Comparison of ENCODE assay signal across 19 cellular contexts in the genomic region with DNA sequence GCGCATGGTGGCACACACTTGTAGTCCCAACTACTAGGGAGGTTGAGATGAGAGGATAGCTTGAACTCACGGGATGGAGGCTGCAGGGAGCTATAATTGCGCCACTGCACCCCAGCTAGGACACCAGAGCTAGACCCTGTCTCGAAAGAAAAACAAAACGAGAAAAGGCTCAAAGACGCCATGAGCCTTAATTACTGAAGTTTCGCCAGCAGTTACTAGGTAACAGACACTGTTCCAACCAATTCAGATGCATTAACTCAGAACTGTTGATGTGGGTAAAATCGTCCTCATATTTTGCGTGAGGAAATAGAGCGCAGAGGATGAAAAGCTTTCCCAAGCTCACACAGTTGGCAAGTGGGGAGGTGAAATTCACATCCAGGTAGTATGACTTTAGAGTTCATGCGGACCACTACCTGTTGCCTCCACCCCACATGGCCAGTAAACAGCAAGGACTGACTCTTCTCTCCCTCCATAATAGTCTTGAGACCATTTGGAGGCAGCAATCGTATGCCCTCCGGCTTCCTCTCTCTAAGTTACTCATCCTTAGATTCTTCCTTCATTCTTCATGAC. TPM values are rescaled to one million over a fixed set of nuclear protein-coding genes. Genes with fewer than 3 reads are reported as not detected.
DNase-seq lines count a peak whose midpoint lies in the region; TF ChIP-seq lines count a peak whose summit lies in the region.
"Had no signal": no experiment of that assay in that cellular context is flagged by ENCODE, and none has a peak within 500 bp of the region (broad histone marks: within the 10 kb centered on the region; RNA-seq: fewer than 3 reads in every experiment).

No MANE protein-coding gene starts in this region.

- no peak overlapping the region for H3K18ac ChIP-seq in mesenchymal stem cell (ENCODE audit: low read depth in 1 of 2, low read length in 2 of 2)

- no peak overlapping the region for H3K14ac ChIP-seq in mesenchymal stem cell (ENCODE audit: low read length in 2 of 2)

- no peak overlapping the region for H3K4me2 ChIP-seq in mesenchymal stem cell (ENCODE audit: low read length, poor library complexity, severe bottlenecking)
- H3K4me2 ChIP-seq: BLaER1, GM23338 had no signal

- H3K27me3 ChIP-seq in right atrium auricular region, result no peaks in the 10 kb centered on the region
- H3K27me3 ChIP-seq in mesenchymal stem cell (ENCODE audit: control insufficient read depth in 1 of 2, insufficient read depth in 1 of 2, low read length in 2 of 2), result peaks cover 0 to 31% of the 10 kb centered on the region in 2 experiments
- no peaks in the 10 kb centered on the region for H3K27me3 ChIP-seq in spleen (replicated peaks in 1 of 7)
- H3K27me3 ChIP-seq: BLaER1 had no signal

- no peak overlapping the region for H2AK5ac ChIP-seq in mesenchymal stem cell (ENCODE audit: low read length, severe bottlenecking)

- in situ Hi-C loops in SK-MEL-5 (cut with HindIII; ENCODE audit: low pct_unique_long_range_greater_than_20kb, low sequenced_read_pairs), result no loop called here

- H3K4me3 ChIP-seq in right atrium auricular region (no peak overlapping the region), mesenchymal stem cell (ENCODE audit: insufficient read depth in 1 of 2, low read depth in 1 of 2, low read length in 2 of 2) (no peak overlapping the region), spleen (no peak overlapping the region)
- H3K4me3 ChIP-seq: BLaER1, GM23338 had no signal

- DNase-seq in cardiac septum (ENCODE audit: low spot score), result peak; percentile 39
- DNase-seq in right atrium auricular region (ENCODE audit: low spot score), result no peak
- peak; percentile 27 for DNase-seq in SK-MEL-5 (ENCODE audit: low read depth, low spot score)
- no peak for DNase-seq in mesenchymal stem cell
- peak; percentile 8 for DNase-seq in spleen
- DNase-seq in amniotic stem cell (lab: John Stamatoyannopoulos, UW), result no peak
- no peak for DNase-seq in HT-29 (ENCODE audit: low spot score)
- no peak for DNase-seq in caudate nucleus (lab: John Stamatoyannopoulos, UW)
- DNase-seq: Caco-2; CD4-positive, CD25-positive, alpha-beta regulatory T cell; CD8-positive, alpha-beta T cell; DMS53; DMS79 treated with DMSO at 0.1 percent for 48 hours; GF-D8; H9 had no signal

- H2AFZ ChIP-seq in mesenchymal stem cell (ENCODE audit: low read depth, low read length), result no peak overlapping the region
- H2AFZ ChIP-seq: GM23338 had no signal

- WGBS in mesenchymal stem cell, result 87% methylated on average over 13 of the region's 13 CpGs
- whole genome bisulfite sequencing in spleen, 5 donors, result 90 to 95% (median 92%) methylated on average over 13 of the region's 13 CpGs

- H2BK5ac ChIP-seq in mesenchymal stem cell (ENCODE audit: low read depth, low read length, poor library complexity, severe bottlenecking), result no peak overlapping the region

- no peak for TF ChIP-seq CTCF in right atrium auricular region (IDR thresholded peaks at IDR 0.05)
- no peak for TF ChIP-seq CTCF in spleen (IDR thresholded peaks at IDR 0.05 in 8 of 11, conservative IDR thresholded peaks at IDR 0.05 in 3 of 11)

- no peaks in the 10 kb centered on the region for H3K36me3 ChIP-seq in right atrium auricular region
- H3K36me3 ChIP-seq in mesenchymal stem cell (ENCODE audit: control insufficient read depth in 1 of 2, insufficient read depth in 2 of 2, low read depth in 1 of 2, low read length in 2 of 2), result no peaks in the 10 kb centered on the region
- no peaks in the 10 kb centered on the region for H3K36me3 ChIP-seq in spleen
- H3K36me3 ChIP-seq: BLaER1 had no signal

- no peaks in the 10 kb centered on the region for H3K79me1 ChIP-seq in mesenchymal stem cell (replicated peaks; ENCODE audit: low read length, poor library complexity, severe bottlenecking)

- H2BK12ac ChIP-seq in mesenchymal stem cell (ENCODE audit: low read length in 2 of 2), result no peak overlapping the region

- no peak for TF ChIP-seq POLR2A in spleen (IDR thresholded peaks at IDR 0.05)

- peak overlapping the region; percentile 56 for H4K91ac ChIP-seq in mesenchymal stem cell (ENCODE audit: low read length)

- H3K9me3 ChIP-seq in right atrium auricular region (no peaks in the 10 kb centered on the region), mesenchymal stem cell (ENCODE audit: control insufficient read depth, low read length) (peaks cover 14% of the 10 kb centered on the region), spleen (peaks cover 0 to 10% (median 0%) of the 10 kb centered on the region in 8 donors)
- H3K9me3 ChIP-seq: Caco-2 had no signal

- no peak overlapping the region for H3K9ac ChIP-seq in mesenchymal stem cell (ENCODE audit: low read length)
- H3K9ac ChIP-seq: BLaER1 had no signal

- no peak overlapping the region for H3K4ac ChIP-seq in mesenchymal stem cell (ENCODE audit: low read depth in 1 of 2, low read length in 2 of 2)

- H3K4me1 ChIP-seq in right atrium auricular region (no peaks in the 10 kb centered on the region), mesenchymal stem cell (ENCODE audit: control insufficient read depth, insufficient read depth, low read depth, low read length) (no peaks in the 10 kb centered on the region), spleen (peaks cover 0 to 10% (median 0%) of the 10 kb centered on the region in 6 donors)
- H3K4me1 ChIP-seq: Caco-2 had no signal

- H2BK15ac ChIP-seq in mesenchymal stem cell (ENCODE audit: low read depth, poor library complexity, severe bottlenecking), result no peak overlapping the region

- no peak overlapping the region for H4K8ac ChIP-seq in mesenchymal stem cell (ENCODE audit: low read length)

- H3K27ac ChIP-seq in right atrium auricular region (no peak overlapping the region), mesenchymal stem cell (ENCODE audit: low read length, poor library complexity, severe bottlenecking) (no peak overlapping the region), spleen (no peak overlapping the region), caudate nucleus (ENCODE audit: low read depth, low read length) (no peak overlapping the region)
- H3K27ac ChIP-seq: 22Rv1, BLaER1, C4-2B had no signal

- no peak overlapping the region for H2BK120ac ChIP-seq in mesenchymal stem cell (ENCODE audit: low read depth, low read length)

- intact Hi-C loops in cardiac septum (cut with DNase I) (no loop called here), spleen (cut with DNase I; ENCODE audit: low total_unique reads) (no loop called here)

- H3K23ac ChIP-seq in mesenchymal stem cell (ENCODE audit: low read length in 2 of 2), result no peak overlapping the region

RNA-seq across cellular contexts. Expression of gene INAVA, which starts 40.1 kb away (rescaled TPM):
- 0.27 TPM for total RNA-seq in cardiac septum
- not detected for total RNA-seq in right atrium auricular region
- total RNA-seq in SK-MEL-5 (2014; rRNA removed; shearing (Covaris generic)), result not detected in 2 replicates
- 0.13 TPM in 1 of 2 replicates, not detected in the other for polyA plus RNA-seq in SK-MEL-5 (2015; cell fraction: cytosol; rRNA removed)
- polyA plus RNA-seq in SK-MEL-5 (2015; cell fraction: nucleus; rRNA removed), result 0.04 TPM in 1 of 2 replicates, not detected in the other
- polyA plus RNA-seq in mesenchymal stem cell (2013, experiment 1 of 2), result 0.64 TPM
- 0.45 TPM for polyA plus RNA-seq in mesenchymal stem cell (2013, experiment 2 of 2)
- 1 to 10 TPM in 1 of 7 donors, under 1 TPM in 3, not detected in 3; 0.32 to 1.4 (median 0.72) TPM for total RNA-seq in spleen
- under 1 TPM; 0.39 to 0.42 (median 0.39) TPM for polyA plus RNA-seq in spleen
- 108 and 119 TPM in 2 replicates for total RNA-seq in HT-29 (2014; rRNA removed; shearing (Covaris generic))
- total RNA-seq: CD4-positive, CD25-positive, alpha-beta regulatory T cell; CD8-positive, alpha-beta T cell had no signal

Comparison
In these comparisons a context has a peak if more than half of its experiments do, and no peak if none do; other contexts are left out.
1. DNase-seq: peak in cardiac septum (single experiment), SK-MEL-5 (single experiment) and spleen (single experiment); none in right atrium auricular region (single experiment), mesenchymal stem cell (single experiment), amniotic stem cell (single experiment), HT-29 (single experiment) and caudate nucleus (0 of 61).
2. RNA of gene INAVA, which starts 40.1 kb away (total RNA-seq): 108 to 119 TPM in HT-29; not detected in right atrium auricular region, 0.32 to 1.4 TPM in spleen, 0.27 TPM in cardiac septum (single experiment) and not detected in SK-MEL-5; every median in the first group is over 10 times any median in the second.